In genomic region chr6:161226005-161226964, GRCh38 we compare ENCODE assay signal across 1 cellular context.
TF ChIP-seq lines count a peak whose summit lies in the region.

No MANE protein-coding gene starts in this region.

TF ChIP-seq in K562, 482 proteins besides CTCF, POLR2A, EP300 and RAD21 (continued from another document and continues in another):
- TF ChIP-seq E2F3 (CRISPR knock-in tag; IDR thresholded peaks at IDR 0.05) (0 out of 2 replicates have a peak, but pooled peaks have one; percentile 18), BRD9 (IDR thresholded peaks at IDR 0.05; ENCODE audit: low read depth, partially characterized antibody) (no peak), ZNF584 (CRISPR knock-in tag; IDR thresholded peaks at IDR 0.05; ENCODE audit: low read depth) (no peak), ATF1 (CRISPR knock-in tag; IDR thresholded peaks at IDR 0.05) (no peak), ATF1 (tag; IDR thresholded peaks at IDR 0.05) (no peak), FOXA3 (CRISPR knock-in tag; conservative IDR thresholded peaks at IDR 0.05 in 1 of 2, IDR thresholded peaks at IDR 0.05 in 1 of 2) (peak in 1 of 2 experiments; percentile 8; a peak in 1 of 4 replicates), ZBTB11 (CRISPR knock-in tag; IDR thresholded peaks at IDR 0.05) (no peak), ZZZ3 (IDR thresholded peaks at IDR 0.05) (no peak), ZNF395 (CRISPR knock-in tag; IDR thresholded peaks at IDR 0.05) (peak; percentile 69), CCNT2 (IDR thresholded peaks at IDR 0.05; ENCODE audit: borderline replicate concordance, extremely low read depth, insufficient read length, low read depth, low read length) (peak; percentile 41), CREB3L1 (IDR thresholded peaks at IDR 0.05; ENCODE audit: borderline replicate concordance, low read depth) (no peak), TCF3 (CRISPR knock-in tag; IDR thresholded peaks at IDR 0.05) (peak; percentile 86), ARID3B (CRISPR knock-in tag; IDR thresholded peaks at IDR 0.05; ENCODE audit: borderline replicate concordance) (peak; percentile 78; the same call in 1 of the 2 replicates), ZNF583 (CRISPR knock-in tag; IDR thresholded peaks at IDR 0.05) (0 out of 2 replicates have a peak, but pooled peaks have one; percentile 52), MAZ (CRISPR knock-in tag; conservative IDR thresholded peaks at IDR 0.05 in 1 of 2, IDR thresholded peaks at IDR 0.05 in 1 of 2) (peak; percentile 53 to 55; a peak in 3 of 4 replicates), CBFA2T3 (IDR thresholded peaks at IDR 0.05) (peak; percentile 90), THRB (CRISPR knock-in tag; conservative IDR thresholded peaks at IDR 0.05) (0 out of 2 replicates have a peak, but pooled peaks have one; percentile 44), NR0B1 (IDR thresholded peaks at IDR 0.05; ENCODE audit: partially characterized antibody) (no peak), ARID3A (IDR thresholded peaks at IDR 0.05; ENCODE audit: borderline replicate concordance, low read depth, low read length) (0 out of 2 replicates have a peak, but pooled peaks have one; percentile 16), ZBTB17 (CRISPR knock-in tag; IDR thresholded peaks at IDR 0.05) (0 out of 2 replicates have a peak, but pooled peaks have one; percentile 37), ZBTB26 (CRISPR knock-in tag; IDR thresholded peaks at IDR 0.05) (0 out of 2 replicates have a peak, but pooled peaks have one; percentile 18), CEBPB (tag; IDR thresholded peaks at IDR 0.05) (no peak), NUFIP1 (IDR thresholded peaks at IDR 0.05; ENCODE audit: partially characterized antibody) (no peak), ELF4 (CRISPR knock-in tag; IDR thresholded peaks at IDR 0.05) (peak; percentile 31; the same call in 1 of the 2 replicates), KAT2B (IDR thresholded peaks at IDR 0.05; ENCODE audit: low read depth, low read length) (peak; percentile 31), BCLAF1 (IDR thresholded peaks at IDR 0.05; ENCODE audit: borderline replicate concordance in 1 of 2, control insufficient read depth in 1 of 2, low read depth in 2 of 2, low read length in 1 of 2) (no peak), KLF16 (IDR thresholded peaks at IDR 0.05) (peak; percentile 71; the same call in 1 of the 2 replicates), BRF2 (IDR thresholded peaks at IDR 0.05; ENCODE audit: borderline replicate concordance, insufficient read depth, insufficient read length) (no peak), EP400 (IDR thresholded peaks at IDR 0.05) (0 out of 2 replicates have a peak, but pooled peaks have one; percentile 1), TOE1 (IDR thresholded peaks at IDR 0.05; ENCODE audit: borderline replicate concordance) (no peak; the same call in 1 of the 2 replicates), TOE1 (CRISPR knock-in tag; IDR thresholded peaks at IDR 0.05; ENCODE audit: borderline replicate concordance, low read depth) (no peak), NR2F6 (CRISPR knock-in tag; IDR thresholded peaks at IDR 0.05) (no peak), ZNF561 (CRISPR knock-in tag; conservative IDR thresholded peaks at IDR 0.05) (no peak), FOXP4 (CRISPR knock-in tag; IDR thresholded peaks at IDR 0.05; ENCODE audit: borderline replicate concordance) (peak; percentile 22; the same call in 1 of the 2 replicates), ZNF134 (CRISPR knock-in tag; conservative IDR thresholded peaks at IDR 0.05) (0 out of 2 replicates have a peak, but pooled peaks have one; percentile 28), ZNF384 (IDR thresholded peaks at IDR 0.05; ENCODE audit: low read depth, low read length) (no peak)
